22 cellular contexts compared by ENCODE assay signal in genomic region chrX:47632664-47633063, GRCh38. TPM values are rescaled to one million over a fixed set of nuclear protein-coding genes. Genes with fewer than 3 reads are reported as not detected.
"Had no signal": no experiment of that assay in that cellular context is flagged by ENCODE, and none has a peak within 500 bp of the region (broad histone marks: within the 10 kb centered on the region; RNA-seq: fewer than 3 reads in every experiment).

No MANE protein-coding gene starts in this region.

- H3K27ac Mint-ChIP-seq: activated naive CD8-positive, alpha-beta T cell treated with anti-CD3 and anti-CD28 coated beads for 36 hours; activated T-helper 1 cell treated with anti-CD3 and anti-CD28 coated beads, Interleukin-12 subunit alpha, Interleukin-12 subunit beta, Interleukin-2, Interleukin-4 antibody, amounts not matched to agents 30 ng/mL and 10 ng/mL and 1 ng/mL, durations not matched to agents 14 hours and 24 hours and 36 hours; effector memory CD8-positive, alpha-beta T cell; type B pancreatic cell had no signal

- H3K36me3 Mint-ChIP-seq: type B pancreatic cell had no signal

- H3K36me3 ChIP-seq: ovary had no signal

- ATAC-seq: activated CD4-positive, CD25-positive, alpha-beta regulatory T cell treated with anti-CD3 and anti-CD28 coated beads, Interleukin-2, amount 50 U/mL, for 24 hours; body of pancreas; effector memory CD8-positive, alpha-beta T cell; psoas muscle; right cardiac atrium had no signal

- H3K27me3 ChIP-seq: body of pancreas, esophagus squamous epithelium, ovary, testis had no signal

- H3K27me3 Mint-ChIP-seq: activated naive CD8-positive, alpha-beta T cell treated with anti-CD3 and anti-CD28 coated beads for 36 hours; effector memory CD8-positive, alpha-beta T cell; type B pancreatic cell had no signal

- H3K4me1 Mint-ChIP-seq: neural crest cell had no signal

- H3K27ac ChIP-seq: body of pancreas, esophagus squamous epithelium, left ventricle myocardium inferior, ovary, psoas muscle, testis had no signal

- H3K9me3 ChIP-seq: body of pancreas, esophagus squamous epithelium, left ventricle myocardium inferior, ovary, psoas muscle, testis had no signal

- H3K4me1 ChIP-seq: body of pancreas, esophagus squamous epithelium, left ventricle myocardium inferior, psoas muscle, testis had no signal

- H3K4me3 ChIP-seq: body of pancreas, esophagus squamous epithelium, left ventricle myocardium inferior, ovary, psoas muscle, testis had no signal

- H3K4me3 Mint-ChIP-seq: activated naive CD8-positive, alpha-beta T cell treated with anti-CD3 and anti-CD28 coated beads for 36 hours; activated T-helper 1 cell treated with anti-CD3 and anti-CD28 coated beads, Interleukin-12 subunit alpha, Interleukin-12 subunit beta, Interleukin-2, Interleukin-4 antibody, amounts not matched to agents 30 ng/mL and 10 ng/mL and 1 ng/mL, durations not matched to agents 14 hours and 24 hours and 36 hours; effector memory CD8-positive, alpha-beta T cell; immature natural killer cell; neural crest cell; type B pancreatic cell had no signal

- DNase-seq: activated CD4-positive, alpha-beta T cell treated with anti-CD3 and anti-CD28 coated beads, Interleukin-2, amount 50 U/mL, for 48 hours; activated gamma-delta T cell treated with Interleukin-2 at 50 U/mL for 16 hours; activated naive CD8-positive, alpha-beta T cell treated with anti-CD3 and anti-CD28 coated beads for 36 hours; amniotic stem cell; dermis blood vessel endothelial cell; effector memory CD8-positive, alpha-beta T cell; esophagus squamous epithelium; immature natural killer cell; kidney glomerular epithelial cell; left ventricle myocardium inferior; mammary epithelial cell; ovary; psoas muscle; right cardiac atrium; stimulated activated CD4-positive, alpha-beta T cell treated with anti-CD3 and anti-CD28 coated beads, Interleukin-2, amount 100 ng/mL, for 48 hours; testis had no signal

- H3K9me3 Mint-ChIP-seq: activated naive CD8-positive, alpha-beta T cell treated with anti-CD3 and anti-CD28 coated beads for 36 hours; activated T-helper 1 cell treated with anti-CD3 and anti-CD28 coated beads, Interleukin-12 subunit alpha, Interleukin-12 subunit beta, Interleukin-2, Interleukin-4 antibody, amounts not matched to agents 30 ng/mL and 10 ng/mL and 1 ng/mL, durations not matched to agents 14 hours and 24 hours and 36 hours; effector memory CD8-positive, alpha-beta T cell; immature natural killer cell; neural crest cell; type B pancreatic cell had no signal

RNA-seq across cellular contexts. Expression of gene SYN1, which starts 13.0 kb away (rescaled TPM):
- total RNA-seq: dermis blood vessel endothelial cell, skeletal muscle tissue had no signal
